Comparison of ENCODE assay signal across 8 cellular contexts in genomic region chr1:70221241-70222077, GRCh38. TPM values are rescaled to one million over a fixed set of nuclear protein-coding genes. Genes with fewer than 3 reads are reported as not detected.
DNase-seq lines count a peak whose midpoint lies in the region; ATAC-seq lines count a peak whose summit lies in the region.

Gene SRSF11, plus strand, starts transcription at chr1:70221380. Its CDS starts 257 bp downstream, at chr1:70221637.

- CTCF ChIA-PET in activated CD8-positive, alpha-beta memory T cell treated with anti-CD3 and anti-CD28 coated beads for 36 hours (lab: Charles Lee), result interaction anchor here (0.9 to 1.4 kb wide), 2 partner anchors 11 to 133 kb away, joined by 3 to 4 read pairs; partner anchors contain the start of gene ANKRD13C

- POLR2A ChIA-PET in activated CD8-positive, alpha-beta memory T cell treated with anti-CD3 and anti-CD28 coated beads for 36 hours (lab: Charles Lee), result interaction anchor here (0.6 to 2.1 kb wide), 9 partner anchors 10 to 193 kb away, joined by 3 to 21 read pairs (median 3); partner anchors contain the start of genes ANKRD13C and LRRC40

- H3K4me1 Mint-ChIP-seq in effector memory CD8-positive, alpha-beta T cell (ENCODE audit: low read depth in 2 of 2), result peaks cover 22 to 46% of the 10 kb centered on the region in 2 donors
- H3K4me1 Mint-ChIP-seq in memory B cell, result peaks cover 21% of the 10 kb centered on the region

- peak within 1 kb of the TSS; percentile 73 to 89 for H3K4me3 Mint-ChIP-seq in effector memory CD8-positive, alpha-beta T cell
- H3K4me3 Mint-ChIP-seq in memory B cell, result peak within 1 kb of the TSS; percentile 90

- H3K27me3 Mint-ChIP-seq in effector memory CD8-positive, alpha-beta T cell, result no peaks in the 10 kb centered on the region
- H3K27me3 Mint-ChIP-seq in memory B cell, result no peaks in the 10 kb centered on the region

- peak within 1 kb of the TSS; percentile 91 to 99 for H3K27ac Mint-ChIP-seq in effector memory CD8-positive, alpha-beta T cell
- peak within 1 kb of the TSS; percentile 91 for H3K27ac Mint-ChIP-seq in memory B cell

- ATAC-seq in GM19467 (IDR thresholded peaks at IDR 0.05; ENCODE audit: unreplicated experiment) (peak; percentile 94), memory B cell (ENCODE audit: low read depth) (peak; percentile 92)
- ATAC-seq in effector memory CD8-positive, alpha-beta T cell (replicated peaks), result peak; percentile 93

- DNase-seq in CMK (ENCODE audit: low read depth) (peak; percentile 83), HS-27A (ENCODE audit: low read depth) (peak; percentile 84), NK-92 (lab: John Stamatoyannopoulos, UW; ENCODE audit: unreplicated experiment) (peak; percentile 78), memory B cell (ENCODE audit: low spot score in 2 of 2) (peak; percentile 95 to 97)
- peak; percentile 96 to 98 (median 97) for DNase-seq in effector memory CD8-positive, alpha-beta T cell
- peak; percentile 95 for DNase-seq in stimulated activated CD8-positive, alpha-beta memory T cell treated with anti-CD3 and anti-CD28 coated beads, Interleukin-12 subunit alpha, Interleukin-12 subunit beta, amount 100 ng/mL, for 24 hours (ENCODE audit: extremely low read depth)

- peaks cover 52% of the 10 kb centered on the region for H3K36me3 Mint-ChIP-seq in effector memory CD8-positive, alpha-beta T cell (ENCODE audit: insufficient read depth)
- peaks cover 9% of the 10 kb centered on the region for H3K36me3 Mint-ChIP-seq in memory B cell

- H3K9me3 Mint-ChIP-seq in effector memory CD8-positive, alpha-beta T cell, result no peaks in the 10 kb centered on the region
- H3K9me3 Mint-ChIP-seq in memory B cell, result no peaks in the 10 kb centered on the region

RNA-seq across cellular contexts. Expression of gene SRSF11, which starts in this region (rescaled TPM):
- 100 to 1,000 TPM; 173 to 178 TPM for total RNA-seq in activated CD8-positive, alpha-beta memory T cell treated with anti-CD3 and anti-CD28 coated beads for 36 hours

Comparison
In these comparisons a context has a peak if more than half of its experiments do, and no peak if none do; other contexts are left out.
1. Peak in every context shown above with its lines: DNase-seq and ATAC-seq.